ENCODE assay signal across 8 cellular contexts in genomic region chr7:120950026-120950538, GRCh38. TPM values are rescaled to one million over a fixed set of nuclear protein-coding genes. Genes with fewer than 3 reads are reported as not detected.
DNase-seq lines count a peak whose midpoint lies in the region; ATAC-seq and TF ChIP-seq lines count a peak whose summit lies in the region.

No MANE protein-coding gene starts in this region.

- DNase-seq in DND-41: no peak
- DNase-seq in OCI-M2 (lab: John Stamatoyannopoulos, UW; ENCODE audit: unreplicated experiment): peak; percentile 82
- DNase-seq in endodermal cell: no peak
- no peak for DNase-seq in SHP77 treated with DMSO at 0.1 percent for 48 hours (lab: John Stamatoyannopoulos, UW)
- no peak for DNase-seq in AML-193 (lab: John Stamatoyannopoulos, UW)

- H3K36me3 ChIP-seq in DND-41 (ENCODE audit: insufficient read depth, low read length) (peaks cover 28% of the 10 kb centered on the region), endodermal cell (ENCODE audit: control insufficient read depth, insufficient read depth, low read length) (peaks cover 25% of the 10 kb centered on the region), parathyroid adenoma (ENCODE audit: control insufficient read depth, insufficient read depth, low read length) (no peaks in the 10 kb centered on the region)

- ATAC-seq in DND-41 (ENCODE audit: insufficient read depth, low read depth) (no peak), GM18517 (IDR thresholded peaks at IDR 0.05; ENCODE audit: unreplicated experiment) (no peak), HG02588 (IDR thresholded peaks at IDR 0.05; ENCODE audit: unreplicated experiment) (no peak)

- H3K4me2 ChIP-seq in DND-41 (ENCODE audit: insufficient read depth, low read length) (peak overlapping the region; percentile 75), parathyroid adenoma (ENCODE audit: low read length) (peak overlapping the region; percentile 84)

- peaks cover 19% of the 10 kb centered on the region for H3K36me3 Mint-ChIP-seq in endodermal cell (ENCODE audit: low read depth)

- H3K27ac Mint-ChIP-seq in endodermal cell: peak overlapping the region; percentile 99

- H3K27me3 Mint-ChIP-seq in endodermal cell (ENCODE audit: insufficient read depth): no peaks in the 10 kb centered on the region

- H3K4me3 Mint-ChIP-seq in endodermal cell: peak overlapping the region; percentile 78

- peaks cover 30% of the 10 kb centered on the region for H3K4me1 ChIP-seq in DND-41 (ENCODE audit: insufficient read depth, low read length)
- no peaks in the 10 kb centered on the region for H3K4me1 ChIP-seq in endodermal cell (ENCODE audit: control insufficient read depth, insufficient read depth, low read length)
- peaks cover 4% of the 10 kb centered on the region for H3K4me1 ChIP-seq in parathyroid adenoma

- H3K27me3 ChIP-seq in DND-41 (ENCODE audit: insufficient read depth, low read length, poor library complexity): no peaks in the 10 kb centered on the region
- H3K27me3 ChIP-seq in endodermal cell (ENCODE audit: control insufficient read depth, insufficient read depth, low read length, poor library complexity, severe bottlenecking): no peaks in the 10 kb centered on the region
- H3K27me3 ChIP-seq in parathyroid adenoma (ENCODE audit: control insufficient read depth, insufficient read depth, low read length): no peaks in the 10 kb centered on the region

- peaks cover 16% of the 10 kb centered on the region for H3K4me1 Mint-ChIP-seq in endodermal cell

- WGBS in endodermal cell (ENCODE audit: insufficient coverage in 1 of 2, insufficient read length in 1 of 2), 2 experiments: 14 to 20% methylated on average over 1 to 9 of the region's 10 CpGs

- H4K20me1 ChIP-seq in DND-41 (ENCODE audit: insufficient read depth, low read length): no peaks in the 10 kb centered on the region

- H3K79me2 ChIP-seq in DND-41 (ENCODE audit: insufficient read depth, low read length): peaks cover 39% of the 10 kb centered on the region
- no peaks in the 10 kb centered on the region for H3K79me2 ChIP-seq in parathyroid adenoma

- H3K4me3 ChIP-seq in DND-41 (ENCODE audit: low read depth in 1 of 2, low read length in 2 of 2) (peak overlapping the region; percentile 71 to 84), endodermal cell (ENCODE audit: low read length) (peak overlapping the region; percentile 91), parathyroid adenoma (ENCODE audit: low read depth, low read length) (peak overlapping the region; percentile 79)

- H3K9me3 Mint-ChIP-seq in endodermal cell: no peaks in the 10 kb centered on the region

- H2AFZ ChIP-seq in DND-41 (ENCODE audit: low read depth, low read length): peak overlapping the region; percentile 85
- peak overlapping the region; percentile 85 for H2AFZ ChIP-seq in parathyroid adenoma

- peak overlapping the region; percentile 83 for H3K27ac ChIP-seq in DND-41 (ENCODE audit: low read length)
- no peak overlapping the region for H3K27ac ChIP-seq in endodermal cell (ENCODE audit: low read depth, low read length)
- H3K27ac ChIP-seq in parathyroid adenoma: peak overlapping the region; percentile 94

- H3K9ac ChIP-seq in DND-41 (ENCODE audit: low read depth, low read length): peak overlapping the region; percentile 89
- H3K9ac ChIP-seq in endodermal cell (ENCODE audit: extremely low read depth, low read length, poor library complexity, severe bottlenecking): peak overlapping the region; percentile 99
- no peak overlapping the region for H3K9ac ChIP-seq in parathyroid adenoma

- H3K9me3 ChIP-seq in DND-41 (ENCODE audit: insufficient read depth, low read length, severe bottlenecking): no peaks in the 10 kb centered on the region
- H3K9me3 ChIP-seq in endodermal cell (ENCODE audit: control insufficient read depth, low read length): no peaks in the 10 kb centered on the region
- H3K9me3 ChIP-seq in parathyroid adenoma (ENCODE audit: control insufficient read depth, low read length): no peaks in the 10 kb centered on the region

- TF ChIP-seq CTCF in DND-41 (IDR thresholded peaks at IDR 0.05; ENCODE audit: borderline replicate concordance, extremely low read depth, low read length, poor library complexity, severe bottlenecking): no peak
- no peak for TF ChIP-seq CTCF in endodermal cell (conservative IDR thresholded peaks at IDR 0.05)
- TF ChIP-seq CTCF in parathyroid adenoma (IDR thresholded peaks at IDR 0.05): no peak

RNA-seq across cellular contexts. Expression of gene ING3, which starts 0.5 kb away (rescaled TPM):
- total RNA-seq in endodermal cell: 10 to 100 TPM; 12.6 to 14.9 TPM
- 24.0 TPM for polyA plus RNA-seq in endodermal cell (2013, experiment 1 of 2)
- polyA plus RNA-seq in endodermal cell (2013, experiment 2 of 2): 24.2 TPM

RNA-seq across cellular contexts. Expression of gene CPED1, which starts 38.4 kb away (rescaled TPM):
- 1 to 10 TPM in 1 of 2 donors, not detected in 1; 1.1 TPM for total RNA-seq in endodermal cell
- polyA plus RNA-seq in endodermal cell (2013, experiment 1 of 2): 2.9 TPM
- 2.9 TPM for polyA plus RNA-seq in endodermal cell (2013, experiment 2 of 2)
